In genomic region chr7:132155715-132156114, GRCh38 we compare ENCODE assay signal across 25 cellular contexts.
"Had no signal": no experiment of that assay in that cellular context is flagged by ENCODE, and none has a peak within 500 bp of the region (broad histone marks: within the 10 kb centered on the region; RNA-seq: fewer than 3 reads in every experiment).

No MANE protein-coding gene starts in this region.

- H3K36me3 ChIP-seq: ovary, right lobe of liver, thyroid gland, tibial nerve, upper lobe of left lung, vagina had no signal

- H3K4me3 ChIP-seq: ovary, psoas muscle, right lobe of liver, sigmoid colon, stomach, thoracic aorta, thyroid gland, tibial nerve, upper lobe of left lung, vagina had no signal

- H3K9ac ChIP-seq: parathyroid adenoma had no signal

- H3K9me3 ChIP-seq: ovary, psoas muscle, right lobe of liver, sigmoid colon, stomach, thoracic aorta, thyroid gland, tibial nerve, upper lobe of left lung, vagina had no signal

- H3K79me2 ChIP-seq: parathyroid adenoma had no signal

- H2AFZ ChIP-seq: parathyroid adenoma had no signal

- ATAC-seq: natural killer cell treated with Interleukin-12 subunit alpha and Interleukin-12 subunit beta and Interleukin-15 and Interleukin-18, amount 100 ng/mL, for 72 hours; psoas muscle; right cardiac atrium; right lobe of liver; stimulated activated effector memory CD8-positive, alpha-beta T cell treated with anti-CD3 and anti-CD28 coated beads, Interleukin-12 subunit alpha, Interleukin-12 subunit beta, amount 100 ng/mL, for 72 hours; stimulated activated naive B cell treated with anti-CD40 and anti-IgM and Interleukin-4, amounts not matched to agents 10 μg/mL and 1 μg/mL and 100 μg/mL, for 72 hours had no signal

- FAIRE-seq: small intestine, urothelium cell line had no signal

- H3K4me1 ChIP-seq: parathyroid adenoma, psoas muscle, right lobe of liver, sigmoid colon, stomach, upper lobe of left lung, vagina had no signal

- H3K27ac ChIP-seq: ovary, parathyroid adenoma, psoas muscle, right lobe of liver, sigmoid colon, stomach, thoracic aorta, thyroid gland, tibial nerve, upper lobe of left lung, vagina had no signal

- DNase-seq: nephron progenitor cell; occipital lobe; ovary; psoas muscle; right cardiac atrium; right lobe of liver; sigmoid colon; small intestine; stimulated activated CD4-positive, alpha-beta T cell treated with anti-CD3 and anti-CD28 coated beads, Interleukin-15, amount 100 ng/mL, for 24 hours; stimulated activated CD4-positive, alpha-beta T cell treated with anti-CD3 and anti-CD28 coated beads, Interleukin-2, amount 100 ng/mL, for 24 hours; stimulated activated CD4-positive, alpha-beta T cell treated with anti-CD3 and anti-CD28 coated beads, Interleukin-2, amount 100 ng/mL, for 48 hours; stimulated activated CD4-positive, alpha-beta T cell treated with anti-CD3 and anti-CD28 coated beads, Interleukin-4, amount 100 ng/mL, for 24 hours; stimulated activated naive B cell treated with anti-CD40 and anti-IgM and Interleukin-4, amounts not matched to agents 10 μg/mL and 1 μg/mL and 100 μg/mL, for 72 hours; stimulated activated naive CD4-positive, alpha-beta T cell treated with Interleukin-2 at 50 U/mL for 16 hours; stomach; thyroid gland; trophoblast cell; upper lobe of left lung had no signal

- H3K27me3 ChIP-seq: ovary, right lobe of liver, sigmoid colon, stomach, thyroid gland, tibial nerve, upper lobe of left lung, vagina had no signal
